27 cellular contexts compared by ENCODE assay signal in the genomic region with DNA sequence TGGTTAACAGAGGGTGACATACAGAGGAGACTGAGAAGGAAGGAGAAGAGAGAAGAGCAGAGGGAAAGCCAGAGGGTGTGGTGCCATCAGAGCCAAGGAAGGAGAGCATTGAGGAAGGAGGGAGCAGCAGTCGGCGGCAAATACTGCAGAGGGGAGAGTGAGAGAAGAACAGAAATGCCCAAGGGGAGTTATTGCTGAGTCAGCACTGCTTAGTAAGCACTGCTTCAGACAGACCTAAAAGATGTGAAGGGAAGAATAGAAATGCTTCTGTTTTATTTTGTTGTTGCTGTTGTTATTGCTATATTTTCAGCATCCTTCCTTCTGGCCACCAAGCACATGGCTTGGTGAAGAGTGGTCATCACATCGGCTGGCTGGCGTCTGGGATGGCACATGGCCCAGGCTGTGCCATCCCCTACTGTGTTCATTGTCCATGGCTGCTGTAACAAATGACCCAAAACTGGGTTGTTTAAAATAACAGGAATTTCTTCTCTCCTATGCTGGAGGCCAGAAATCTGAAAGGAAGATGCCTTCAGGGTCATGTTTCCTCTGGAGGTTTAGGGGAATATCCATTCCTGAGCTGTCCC.
"Had no signal": no experiment of that assay in that cellular context is flagged by ENCODE, and none has a peak within 500 bp of the region (broad histone marks: within the 10 kb centered on the region; RNA-seq: fewer than 3 reads in every experiment).

No MANE protein-coding gene starts in this region.

- DNase-seq: hypothalamus; immature natural killer cell; kidney; left colon; left lung; lower lobe of right lung; mesendoderm; midbrain; mucosa of descending colon; naive thymus-derived CD4-positive, alpha-beta T cell; nucleus accumbens; pancreas; retina; right cardiac atrium; stimulated activated CD4-positive, alpha-beta T cell treated with anti-CD3 and anti-CD28 coated beads, Interleukin-1b, Interleukin-23, amount 100 ng/mL, for 48 hours; stimulated activated CD4-positive, alpha-beta T cell treated with anti-CD3 and anti-CD28 coated beads, Interleukin-2, amount 100 ng/mL, for 48 hours; stimulated activated CD4-positive, alpha-beta T cell treated with anti-CD3 and anti-CD28 coated beads, Interleukin-4, amount 100 ng/mL, for 4 hours; stimulated activated CD8-positive, alpha-beta memory T cell treated with anti-CD3 and anti-CD28 coated beads, Interleukin-4, amount 100 ng/mL, for 48 hours; stimulated activated naive CD4-positive, alpha-beta T cell treated with Interleukin-2 at 50 U/mL for 16 hours; stimulated activated naive CD8-positive, alpha-beta T cell treated with anti-CD3 and anti-CD28 coated beads, Interleukin-15, amount 100 ng/mL, for 72 hours; transverse colon; upper lobe of left lung had no signal

- ATAC-seq: left colon; left lung; lower lobe of right lung; mucosa of descending colon; naive thymus-derived CD4-positive, alpha-beta T cell; pancreas; right cardiac atrium; stimulated activated memory B cell treated with anti-CD40 and anti-IgM and Interleukin-4, amounts not matched to agents 10 μg/mL and 1 μg/mL and 100 μg/mL, for 72 hours; stimulated activated naive CD8-positive, alpha-beta T cell treated with anti-CD3 and anti-CD28 coated beads, Interleukin-15, amount 100 ng/mL, for 72 hours had no signal

- H3K4me1 ChIP-seq: left lung, lower lobe of right lung, pancreas, prostate gland, transverse colon, upper lobe of left lung, vagina had no signal

- H3K4me2 ChIP-seq: smooth muscle cell had no signal

- H3K4me3 ChIP-seq: left lung, lower lobe of right lung, mucosa of descending colon, pancreas, prostate gland, smooth muscle cell, transverse colon, upper lobe of left lung, vagina had no signal

- H3K9me3 ChIP-seq: left lung, lower lobe of right lung, mucosa of descending colon, pancreas, prostate gland, transverse colon, upper lobe of left lung, vagina had no signal

- H3K27ac ChIP-seq: left lung, lower lobe of right lung, pancreas, prostate gland, transverse colon, upper lobe of left lung, vagina had no signal

- H3K36me3 ChIP-seq: left lung, lower lobe of right lung, pancreas, prostate gland, transverse colon, upper lobe of left lung, vagina had no signal

- H3K27me3 ChIP-seq: left lung, pancreas, transverse colon, upper lobe of left lung, vagina had no signal

- FAIRE-seq: islet of Langerhans, kidney, pancreas had no signal
